8 cellular contexts compared by ENCODE assay signal in the genomic region with DNA sequence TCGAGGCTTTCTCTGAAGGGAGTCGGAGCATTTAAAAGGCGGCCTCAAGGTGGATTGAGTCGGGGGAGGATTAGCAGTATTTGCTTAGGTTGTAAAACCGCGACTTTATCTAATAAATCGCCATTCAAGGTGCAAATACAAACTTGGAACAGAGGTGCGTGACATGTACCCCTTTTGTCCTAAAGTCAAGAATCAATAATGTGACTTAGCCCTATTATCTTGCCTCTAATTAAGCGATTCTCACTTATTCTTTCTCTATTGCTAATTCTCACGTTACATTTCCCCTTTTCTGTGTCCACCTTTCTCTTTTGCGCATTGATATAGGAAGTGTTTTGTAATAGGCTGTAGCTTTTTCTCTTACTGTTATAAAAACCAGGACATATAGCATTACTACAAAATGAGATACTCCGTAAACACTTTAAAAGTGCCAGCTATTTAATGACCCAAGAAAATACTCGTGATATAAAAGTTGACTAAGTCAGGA. TPM values are rescaled to one million over a fixed set of nuclear protein-coding genes. Genes with fewer than 3 reads are reported as not detected.
DNase-seq lines count a peak whose midpoint lies in the region; ATAC-seq, FAIRE-seq and TF ChIP-seq lines count a peak whose summit lies in the region.

No MANE protein-coding gene starts in this region.

- H3K9me3 ChIP-seq in GM12878 (replicated peaks; ENCODE audit: control insufficient read depth, insufficient read depth, low read length): no peaks in the 10 kb centered on the region
- H3K9me3 ChIP-seq in mucosa of descending colon: no peaks in the 10 kb centered on the region

- peak overlapping the region; percentile 55 for H3K9ac ChIP-seq in GM12878 (ENCODE audit: control insufficient read depth, insufficient read depth, low read length)

- peak in 1 of 2 experiments; percentile 53; a peak in 2 of 4 replicates for TF ChIP-seq EP300 in GM12878 (IDR thresholded peaks at IDR 0.05; ENCODE audit: borderline replicate concordance in 1 of 2, control insufficient read depth in 1 of 2, low read depth in 2 of 2, low read length in 2 of 2)

- no peaks in the 10 kb centered on the region for H3K27me3 ChIP-seq in GM12878 (replicated peaks in 1 of 2; ENCODE audit: control insufficient read depth in 2 of 2, insufficient read depth in 2 of 2, low read length in 1 of 2)

- H3K36me3 ChIP-seq in GM12878 (ENCODE audit: control insufficient read depth in 2 of 2, insufficient read depth in 2 of 2, low read length in 1 of 2): no peaks in the 10 kb centered on the region
- H3K36me3 ChIP-seq in mucosa of descending colon (ENCODE audit: low read depth): no peaks in the 10 kb centered on the region

- SMC1A ChIA-PET in GM12878 (lab: Charles Lee; ENCODE audit: uncharacterized antibody, unreplicated experiment): interaction anchor here (0.9 to 12.7 kb wide), 4 partner anchors 10 to 41 kb away, joined by 3 to 196 read pairs (median 8); a partner anchor contains a TSS

- H3K4me2 ChIP-seq in GM12878 (ENCODE audit: control insufficient read depth, insufficient read depth): peak overlapping the region; percentile 82; the same call in 1 of the 2 replicates

- TF ChIP-seq RAD21 in GM12878 (IDR thresholded peaks at IDR 0.05; ENCODE audit: insufficient read depth, low read depth, low read length): no peak

- RAD21 ChIA-PET in GM12878 (lab: Charles Lee; ENCODE audit: unreplicated experiment): interaction anchor here (0.8 to 9.2 kb wide), 6 partner anchors 10 to 211 kb away, joined by 3 to 142 read pairs (median 5); a partner anchor contains a TSS

- FAIRE-seq in GM12878 (lab: Jason Lieb, UNC): no peak

- H3K4me3 ChIP-seq in GM12878 (peak overlapping the region; percentile 74), mucosa of descending colon (peak overlapping the region; percentile 57)

- H4K20me1 ChIP-seq in GM12878 (ENCODE audit: control insufficient read depth, insufficient read depth): no peaks in the 10 kb centered on the region

- POLR2A ChIA-PET in GM12878 (lab: Charles Lee): interaction anchor here (1.0 to 3.3 kb wide), 9 partner anchors 10 to 454 kb away, joined by 3 to 23 read pairs (median 5); a partner anchor contains a TSS

- peak overlapping the region; percentile 6 for H2AFZ ChIP-seq in GM12878 (ENCODE audit: control insufficient read depth, low read depth, low read length)

- H3K4me1 ChIP-seq in GM12878 (ENCODE audit: control insufficient read depth, insufficient read depth, low read length) (no peaks in the 10 kb centered on the region), mucosa of descending colon (ENCODE audit: low read depth) (peaks cover 23% of the 10 kb centered on the region)

- H3K27ac ChIP-seq in GM12878 (ENCODE audit: control insufficient read depth, insufficient read depth): peak overlapping the region; percentile 80

- ATAC-seq in HG03439 (IDR thresholded peaks at IDR 0.05; ENCODE audit: unreplicated experiment) (peak; percentile 5), GM12878 (peak; percentile 14), mucosa of descending colon (no peak)
- ATAC-seq in stimulated activated naive CD8-positive, alpha-beta T cell treated with anti-CD3 and anti-CD28 coated beads, Interleukin-15, Interleukin-2, amounts not matched to agents 100 U/mL and 50 U/mL, for 24 hours: no peak

- TF ChIP-seq CTCF in GM12878 (IDR thresholded peaks at IDR 0.05 in 2 of 3, conservative IDR thresholded peaks at IDR 0.05 in 1 of 3; ENCODE audit: control insufficient read depth in 2 of 3, extremely low read depth in 1 of 3, insufficient read depth in 1 of 3, low read depth in 3 of 3, low read length in 3 of 3) (no peak), mucosa of descending colon (IDR thresholded peaks at IDR 0.05) (no peak)

- WGBS in GM12878 (ENCODE audit: insufficient coverage, insufficient replicate concordance, low lambda C conversion rate, missing lambda C conversion rate): under 1% methylated on average over 13 of the region's 13 CpGs

- CTCF ChIA-PET in GM12878 (lab: Yijun Ruan, JAX): interaction anchor here (1.3 to 9.1 kb wide), 3 partner anchors 12 to 242 kb away, joined by 4 to 163 read pairs (median 7); no protein-coding TSS in a partner anchor

- intact Hi-C loops in GM12878 (cut with micrococcal nuclease; ENCODE audit: unreplicated experiment): loop anchor here (2.0 kb wide), 1 partner anchor 18 kb away; no protein-coding TSS in a partner anchor
- intact Hi-C loops in mucosa of descending colon (cut with DNase I, micrococcal nuclease): no loop called here

- H3K79me2 ChIP-seq in GM12878 (ENCODE audit: control insufficient read depth, insufficient read depth, low read length): peaks cover 79% of the 10 kb centered on the region

- no peak for TF ChIP-seq POLR2A in GM12878 (IDR thresholded peaks at IDR 0.05; ENCODE audit: low read depth, low read length)

- DNase-seq in NCI-H1092 treated with DMSO at 0.1 percent for 48 hours (lab: John Stamatoyannopoulos, UW) (peak; percentile 54), NCI-H1092 (lab: John Stamatoyannopoulos, UW) (no peak), GM12878 (ENCODE audit: low read depth, low spot score) (no peak), mucosa of descending colon (no peak), NCI-H226 (no peak), hypothalamus (lab: John Stamatoyannopoulos, UW) (no peak)
- DNase-seq in stimulated activated naive CD8-positive, alpha-beta T cell treated with anti-CD3 and anti-CD28 coated beads, Interleukin-15, Interleukin-2, amounts not matched to agents 100 U/mL and 50 U/mL, for 24 hours: no peak

- TSS peak; percentile 89 for BruUV-seq in GM12878 (replicated peaks; lab: Mats Ljungman, UMichigan)

- in situ Hi-C loops in GM12878 (cut with MboI): loop anchor here (10.0 kb wide), 1 partner anchor 470 kb away; no protein-coding TSS in a partner anchor

TF ChIP-seq in GM12878, 131 proteins besides CTCF, POLR2A, EP300 and RAD21 (continues in another document):
- TF ChIP-seq, protein P1, sequence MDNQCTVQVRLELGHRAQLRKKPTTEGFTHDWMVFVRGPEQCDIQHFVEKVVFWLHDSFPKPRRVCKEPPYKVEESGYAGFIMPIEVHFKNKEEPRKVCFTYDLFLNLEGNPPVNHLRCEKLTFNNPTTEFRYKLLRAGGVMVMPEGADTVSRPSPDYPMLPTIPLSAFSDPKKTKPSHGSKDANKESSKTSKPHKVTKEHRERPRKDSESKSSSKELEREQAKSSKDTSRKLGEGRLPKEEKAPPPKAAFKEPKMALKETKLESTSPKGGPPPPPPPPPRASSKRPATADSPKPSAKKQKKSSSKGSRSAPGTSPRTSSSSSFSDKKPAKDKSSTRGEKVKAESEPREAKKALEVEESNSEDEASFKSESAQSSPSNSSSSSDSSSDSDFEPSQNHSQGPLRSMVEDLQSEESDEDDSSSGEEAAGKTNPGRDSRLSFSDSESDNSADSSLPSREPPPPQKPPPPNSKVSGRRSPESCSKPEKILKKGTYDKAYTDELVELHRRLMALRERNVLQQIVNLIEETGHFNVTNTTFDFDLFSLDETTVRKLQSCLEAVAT (IDR thresholded peaks at IDR 0.05): peak; percentile 76
- TF ChIP-seq ZNF207 (IDR thresholded peaks at IDR 0.05; ENCODE audit: borderline replicate concordance): 0 out of 2 replicates have a peak, but pooled peaks have one; percentile 66
- TF ChIP-seq, protein P2, sequence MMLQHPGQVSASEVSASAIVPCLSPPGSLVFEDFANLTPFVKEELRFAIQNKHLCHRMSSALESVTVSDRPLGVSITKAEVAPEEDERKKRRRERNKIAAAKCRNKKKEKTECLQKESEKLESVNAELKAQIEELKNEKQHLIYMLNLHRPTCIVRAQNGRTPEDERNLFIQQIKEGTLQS (IDR thresholded peaks at IDR 0.05; ENCODE audit: borderline replicate concordance, extremely low read depth, low read depth, low read length): no peak
- TF ChIP-seq JUNB (IDR thresholded peaks at IDR 0.05): 0 out of 2 replicates have a peak, but pooled peaks have one; percentile 7
- peak; percentile 28; the same call in 1 of the 2 replicates for TF ChIP-seq FOXM1 (IDR thresholded peaks at IDR 0.05; ENCODE audit: low read depth, low read length)

RNA-seq across cellular contexts. Expression of a gene that starts 0.6 kb away (rescaled TPM):
- 169 and 195 TPM in 2 replicates for total RNA-seq in GM12878 (2013; cell fraction: nucleolus; rRNA removed)
- total RNA-seq in GM12878 (2014; rRNA removed) (39.0 and 48.1 TPM in 2 replicates), GM12878 (2014; rRNA removed; fragmentation: Illumina TruSeq; extraction: Trizol) (47.6 and 48.1 TPM in 2 replicates), GM12878 (2021) (58.0 and 62.8 TPM in 2 replicates), mucosa of descending colon (100 to 1,000 TPM in 1 of 3 donors, 10 to 100 TPM in 2; 87.0 to 127 (median 91.7) TPM)
- 23.3 TPM for polyA plus RNA-seq in GM12878 (2011; ENCODE audit: low read depth)
- polyA plus RNA-seq in GM12878 (2011; rRNA removed) (43.9 and 69.5 TPM in 2 replicates), GM12878 (2014; fragmentation: Illumina TruSeq; extraction: Trizol) (42.6 and 55.6 TPM in 2 replicates), GM12878 (2014; fragmentation: Nextera tagmentation; extraction: Ambion mirVana) (10 to 100 TPM; 11.9 to 23.1 TPM), GM12878 (2014; rRNA removed) (24.3 and 28.3 TPM in 2 replicates), GM12878 (2016; fragmentation: Nextera tagmentation; extraction: Ambion mirVana) (10 to 100 TPM; 54.4 to 61.6 TPM)
- 12.7 and 18.6 TPM in 2 replicates for polyA plus RNA-seq in GM12878 (2011; cell fraction: cytosol; rRNA removed)
- 22.6 and 29.9 TPM in 2 replicates for polyA plus RNA-seq in GM12878 (2011; cell fraction: nucleus; rRNA removed)
- 43.0 and 53.2 TPM in 2 replicates for polyA plus RNA-seq in GM12878 (2012)
- polyA minus RNA-seq in GM12878 (2011; rRNA and poly(A)+ RNA removed): 24.1 and 62.2 TPM in 2 replicates
- 12.4 and 20.5 TPM in 2 replicates for polyA minus RNA-seq in GM12878 (2011; cell fraction: cytosol; rRNA and poly(A)+ RNA removed)
- polyA minus RNA-seq in GM12878 (2011; cell fraction: nucleus; rRNA and poly(A)+ RNA removed): 16.3 and 21.0 TPM in 2 replicates

RNA-seq across cellular contexts. Expression of a gene that starts 41.6 kb away (rescaled TPM):
- total RNA-seq in GM12878 (2013; cell fraction: nucleolus; rRNA removed): 16.2 and 17.4 TPM in 2 replicates
- total RNA-seq in GM12878 (2014; rRNA removed) (199 and 239 TPM in 2 replicates), GM12878 (2014; rRNA removed; fragmentation: Illumina TruSeq; extraction: Trizol) (417 and 432 TPM in 2 replicates), GM12878 (2021) (384 and 403 TPM in 2 replicates), mucosa of descending colon (100 to 1,000 TPM; 493 to 721 (median 652) TPM)
- polyA plus RNA-seq in GM12878 (2011; ENCODE audit: low read depth): 436 TPM
- polyA plus RNA-seq in GM12878 (2011; rRNA removed) (552 and 633 TPM in 2 replicates), GM12878 (2014; fragmentation: Illumina TruSeq; extraction: Trizol) (520 and 635 TPM in 2 replicates), GM12878 (2014; fragmentation: Nextera tagmentation; extraction: Ambion mirVana) (1,000 to 10,000 TPM; 1,615 to 1,834 TPM), GM12878 (2014; rRNA removed) (238 and 276 TPM in 2 replicates), GM12878 (2016; fragmentation: Nextera tagmentation; extraction: Ambion mirVana) (1,000 to 10,000 TPM in 1 of 2 experiments, 100 to 1,000 TPM in 1; 984 to 1,077 TPM)
- 192 and 230 TPM in 2 replicates for polyA plus RNA-seq in GM12878 (2011; cell fraction: cytosol; rRNA removed)
- 111 and 240 TPM in 2 replicates for polyA plus RNA-seq in GM12878 (2011; cell fraction: nucleus; rRNA removed)
- polyA plus RNA-seq in GM12878 (2012): 254 and 400 TPM in 2 replicates
- polyA minus RNA-seq in GM12878 (2011; rRNA and poly(A)+ RNA removed): 38.3 and 42.0 TPM in 2 replicates
- 19.9 and 26.2 TPM in 2 replicates for polyA minus RNA-seq in GM12878 (2011; cell fraction: cytosol; rRNA and poly(A)+ RNA removed)
- polyA minus RNA-seq in GM12878 (2011; cell fraction: nucleus; rRNA and poly(A)+ RNA removed): 15.3 and 17.0 TPM in 2 replicates

Comparison
In these comparisons a context has a peak if more than half of its experiments do, and no peak if none do; other contexts are left out.
1. ATAC-seq: peak in HG03439 (single experiment) and GM12878 (single experiment); none in mucosa of descending colon (single experiment) and stimulated activated naive CD8-positive, alpha-beta T cell treated with anti-CD3 and anti-CD28 coated beads, Interleukin-15, Interleukin-2, amounts not matched to agents 100 U/mL and 50 U/mL, for 24 hours (single experiment).